21 cellular contexts compared by ENCODE assay signal in genomic region chr17:50422738-50423137, GRCh38. TPM values are rescaled to one million over a fixed set of nuclear protein-coding genes. Genes with fewer than 3 reads are reported as not detected.
"Had no signal": no experiment of that assay in that cellular context is flagged by ENCODE, and none has a peak within 500 bp of the region (broad histone marks: within the 10 kb centered on the region; RNA-seq: fewer than 3 reads in every experiment).

No MANE protein-coding gene starts in this region.

- H3K4me3 ChIP-seq: cardiac muscle cell had no signal

- FAIRE-seq: TTC549 had no signal

- DNase-seq: activated CD4-positive, alpha-beta T cell treated with anti-CD3 and anti-CD28 coated beads, Interleukin-2, amount 50 U/mL, for 1 hour; activated CD4-positive, CD25-positive, alpha-beta regulatory T cell; activated CD8-positive, alpha-beta memory T cell treated with anti-CD3 and anti-CD28 coated beads, Interleukin-2, amount 50 U/mL, for 4 hours; activated CD8-positive, alpha-beta T cell treated with anti-CD3 and anti-CD28 coated beads for 36 hours; activated effector memory CD4-positive, alpha-beta T cell treated with Interleukin-2 at 50 U/mL for 16 hours; activated naive CD4-positive, alpha-beta T cell treated with Interleukin-2 at 50 U/mL for 16 hours; activated naive CD8-positive, alpha-beta T cell treated with anti-CD3 and anti-CD28 coated beads for 36 hours; activated T-cell treated with anti-CD3 and anti-CD28 coated beads, Interleukin-2, amount 50 U/mL, for 72 hours; brain microvascular endothelial cell; Karpas-422; MM.1S; NCI-H1105 treated with DMSO at 0.1 percent for 48 hours; NCI-H1436 treated with DMSO at 0.1 percent for 48 hours; NCI-H187; NCI-H2081; NCI-H510A treated with DMSO at 0.1 percent for 48 hours; SIG-M5; T-helper 17 cell; T1000 had no signal

- H3K27ac ChIP-seq: cardiac muscle cell had no signal

- ATAC-seq: activated CD8-positive, alpha-beta T cell treated with anti-CD3 and anti-CD28 coated beads for 36 hours; activated T-cell treated with anti-CD3 and anti-CD28 coated beads, Interleukin-2, amount 50 U/mL, for 72 hours; T-helper 17 cell had no signal

- H3K27ac Mint-ChIP-seq: activated CD8-positive, alpha-beta T cell treated with anti-CD3 and anti-CD28 coated beads for 36 hours; activated naive CD8-positive, alpha-beta T cell treated with anti-CD3 and anti-CD28 coated beads for 36 hours; activated T-cell treated with anti-CD3 and anti-CD28 coated beads, Interleukin-2, amount 50 U/mL, for 72 hours; T-helper 17 cell had no signal

- H3K27me3 Mint-ChIP-seq: activated CD8-positive, alpha-beta T cell treated with anti-CD3 and anti-CD28 coated beads for 36 hours; activated naive CD8-positive, alpha-beta T cell treated with anti-CD3 and anti-CD28 coated beads for 36 hours; T-helper 17 cell had no signal

- H3K4me3 Mint-ChIP-seq: activated CD8-positive, alpha-beta T cell treated with anti-CD3 and anti-CD28 coated beads for 36 hours; activated naive CD8-positive, alpha-beta T cell treated with anti-CD3 and anti-CD28 coated beads for 36 hours had no signal

- H3K27me3 ChIP-seq: brain microvascular endothelial cell, cardiac muscle cell had no signal

- H3K36me3 ChIP-seq: brain microvascular endothelial cell, cardiac muscle cell had no signal

RNA-seq across cellular contexts. Expression of gene CHAD, which starts 45.9 kb away (rescaled TPM):
- total RNA-seq: activated CD8-positive, alpha-beta T cell treated with anti-CD3 and anti-CD28 coated beads for 36 hours; activated naive CD8-positive, alpha-beta T cell treated with anti-CD3 and anti-CD28 coated beads for 36 hours; activated T-cell treated with anti-CD3 and anti-CD28 coated beads, Interleukin-2, amount 50 U/mL, for 72 hours; cardiac muscle cell; T-helper 17 cell had no signal
